22 cellular contexts compared by ENCODE assay signal in genomic region chr1:165858928-165859845, GRCh38. TPM values are rescaled to one million over a fixed set of nuclear protein-coding genes. Genes with fewer than 3 reads are reported as not detected.
DNase-seq lines count a peak whose midpoint lies in the region; ATAC-seq and TF ChIP-seq lines count a peak whose summit lies in the region.
"Had no signal": no experiment of that assay in that cellular context is flagged by ENCODE, and none has a peak within 500 bp of the region (broad histone marks: within the 10 kb centered on the region; RNA-seq: fewer than 3 reads in every experiment).

No MANE protein-coding gene starts in this region.

- no peaks in the 10 kb centered on the region for H3K27me3 ChIP-seq in Caco-2 (replicated peaks; ENCODE audit: control insufficient read depth, insufficient read depth, low read length)
- no peaks in the 10 kb centered on the region for H3K27me3 ChIP-seq in IMR-90 (ENCODE audit: control insufficient read depth, insufficient read depth, low read length)
- no peaks in the 10 kb centered on the region for H3K27me3 ChIP-seq in psoas muscle (ENCODE audit: insufficient read depth in 3 of 3, low read length in 2 of 3)
- H3K27me3 ChIP-seq: thyroid gland had no signal

- peak overlapping the region; percentile 44 for H2AK9ac ChIP-seq in IMR-90 (replicated peaks; ENCODE audit: low read depth, low read length, poor library complexity)

- H3K36me3 ChIP-seq in Caco-2 (ENCODE audit: control insufficient read depth, insufficient read depth, low read length): no peaks in the 10 kb centered on the region
- no peaks in the 10 kb centered on the region for H3K36me3 ChIP-seq in IMR-90 (ENCODE audit: control insufficient read depth, insufficient read depth, low read length)
- H3K36me3 ChIP-seq in psoas muscle (ENCODE audit: insufficient read depth in 1 of 2, low read depth in 1 of 2): no peaks in the 10 kb centered on the region
- H3K36me3 ChIP-seq: thyroid gland had no signal

- H3K27ac Mint-ChIP-seq in Caco-2 (ENCODE audit: unreplicated experiment): peak overlapping the region; percentile 46
- H3K27ac Mint-ChIP-seq: activated CD8-positive, alpha-beta T cell treated with anti-CD3 and anti-CD28 coated beads, Interleukin-2, amount 10 ng/mL, durations not matched to agents 7 days and 5 days; activated naive CD8-positive, alpha-beta T cell treated with anti-CD3 and anti-CD28 coated beads, Interleukin-2, amount 50 U/mL, for 24 hours; CD8-positive, alpha-beta T cell; natural killer cell; stimulated activated naive CD8-positive, alpha-beta T cell treated with anti-CD3 and anti-CD28 coated beads, Interleukin-15, amount 100 ng/mL, for 72 hours had no signal

- no peak overlapping the region for H2AK5ac ChIP-seq in IMR-90 (ENCODE audit: low read depth, low read length)

- no peak overlapping the region for H3K4me2 ChIP-seq in IMR-90 (ENCODE audit: low read depth, low read length)

- no peak overlapping the region for H3K18ac ChIP-seq in IMR-90 (ENCODE audit: low read depth, low read length)

- H3K27ac ChIP-seq in IMR-90 (ENCODE audit: insufficient read depth, low read length) (no peak overlapping the region), psoas muscle (peak overlapping the region; percentile 90)
- H3K27ac ChIP-seq: thyroid gland had no signal

- H3K9ac ChIP-seq in IMR-90 (ENCODE audit: low read depth, low read length): no peak overlapping the region

- peaks cover 53% of the 10 kb centered on the region for H4K20me1 ChIP-seq in IMR-90 (ENCODE audit: insufficient read depth, low read length)

- in situ Hi-C loops in IMR-90 (cut with MboI; ENCODE audit: low sequenced_read_pairs): no loop called here

- H2BK15ac ChIP-seq in IMR-90 (ENCODE audit: low read depth, low read length): no peak overlapping the region

- H3K36me3 Mint-ChIP-seq in Caco-2 (ENCODE audit: insufficient read depth, unreplicated experiment): peaks cover 8% of the 10 kb centered on the region
- H3K36me3 Mint-ChIP-seq: CD8-positive, alpha-beta T cell; natural killer cell had no signal

- H2BK5ac ChIP-seq in IMR-90 (ENCODE audit: low read depth, low read length, poor library complexity, severe bottlenecking): no peak overlapping the region

- no peak overlapping the region for H2AFZ ChIP-seq in IMR-90 (replicated peaks; ENCODE audit: low read length, poor library complexity)

- peaks cover 38% of the 10 kb centered on the region for H3K4me1 ChIP-seq in Caco-2
- peaks cover 20% of the 10 kb centered on the region for H3K4me1 ChIP-seq in IMR-90 (ENCODE audit: control insufficient read depth, insufficient read depth, low read length)
- peaks cover 68% of the 10 kb centered on the region for H3K4me1 ChIP-seq in psoas muscle

- no TSS peak for BruUV-seq in Caco-2 (replicated peaks; lab: Mats Ljungman, UMichigan)
- no TSS peak for BruUV-seq in IMR-90 (replicated peaks; lab: Mats Ljungman, UMichigan)

- H3K9me3 ChIP-seq in Caco-2: no peaks in the 10 kb centered on the region
- no peaks in the 10 kb centered on the region for H3K9me3 ChIP-seq in IMR-90 (ENCODE audit: control insufficient read depth, insufficient read depth, low read length)
- H3K9me3 ChIP-seq in psoas muscle: no peaks in the 10 kb centered on the region
- H3K9me3 ChIP-seq: thyroid gland had no signal

- TF ChIP-seq POLR2A in IMR-90 (IDR thresholded peaks at IDR 0.05; ENCODE audit: low read depth, low read length): no peak

- no peaks in the 10 kb centered on the region for H3K27me3 Mint-ChIP-seq in Caco-2 (ENCODE audit: insufficient read depth, unreplicated experiment)
- H3K27me3 Mint-ChIP-seq: activated naive CD8-positive, alpha-beta T cell treated with anti-CD3 and anti-CD28 coated beads, Interleukin-2, amount 50 U/mL, for 24 hours; brain; stimulated activated naive CD8-positive, alpha-beta T cell treated with anti-CD3 and anti-CD28 coated beads, Interleukin-15, amount 100 ng/mL, for 72 hours had no signal

- WGBS in IMR-90 (ENCODE audit: extremely low coverage in 2 of 2, insufficient read length in 1 of 2), 2 experiments: no CpG with 5 or more reads among the region's 11 CpGs
- 59 to 63% (median 60%) methylated on average over 11 of the region's 11 CpGs for WGBS in psoas muscle, 3 donors

- H3K79me1 ChIP-seq in IMR-90 (ENCODE audit: low read depth in 1 of 2, low read length in 2 of 2): peaks cover 37 to 79% of the 10 kb centered on the region in 2 experiments

- TF ChIP-seq CTCF in Caco-2 (IDR thresholded peaks at IDR 0.05; ENCODE audit: insufficient read depth in 1 of 2, low read depth in 1 of 2, low read length in 1 of 2, severe bottlenecking in 1 of 2, unreplicated experiment in 1 of 2): no peak
- TF ChIP-seq CTCF in IMR-90 (conservative IDR thresholded peaks at IDR 0.05; ENCODE audit: low read depth, low read length): no peak
- no peak for TF ChIP-seq CTCF in psoas muscle (IDR thresholded peaks at IDR 0.05)

- no peak overlapping the region for H3K56ac ChIP-seq in IMR-90 (ENCODE audit: extremely low read depth, insufficient read depth, low read length)

- CTCF ChIA-PET in Caco-2 (lab: Charles Lee) (no interaction called here), IMR-90 (lab: Yijun Ruan, JAX) (no interaction called here)

- no peak overlapping the region for H4K8ac ChIP-seq in IMR-90 (ENCODE audit: low read depth in 2 of 2, low read length in 2 of 2)

- H3K4me3 ChIP-seq in Caco-2 (ENCODE audit: low read depth, low read length): no peak overlapping the region
- no peak overlapping the region for H3K4me3 ChIP-seq in IMR-90 (ENCODE audit: insufficient read depth, low read depth, low read length)
- no peak overlapping the region for H3K4me3 ChIP-seq in psoas muscle
- H3K4me3 ChIP-seq: GM12878, thyroid gland had no signal

- no peak overlapping the region for H2BK120ac ChIP-seq in IMR-90 (ENCODE audit: low read depth, low read length)

- no peak overlapping the region for H3K4ac ChIP-seq in IMR-90 (ENCODE audit: low read depth, low read length)

- no peaks in the 10 kb centered on the region for H3K9me3 Mint-ChIP-seq in Caco-2 (ENCODE audit: unreplicated experiment)
- H3K9me3 Mint-ChIP-seq: activated naive CD8-positive, alpha-beta T cell treated with anti-CD3 and anti-CD28 coated beads, Interleukin-2, amount 50 U/mL, for 24 hours; CD8-positive, alpha-beta T cell; natural killer cell; stimulated activated naive CD8-positive, alpha-beta T cell treated with anti-CD3 and anti-CD28 coated beads, Interleukin-15, amount 100 ng/mL, for 72 hours had no signal

- no peak overlapping the region for H3K14ac ChIP-seq in IMR-90 (replicated peaks; ENCODE audit: low read depth, low read length)

- H4K5ac ChIP-seq in IMR-90 (ENCODE audit: low read depth, low read length): no peak overlapping the region

- peaks cover 34% of the 10 kb centered on the region for H3K4me1 Mint-ChIP-seq in Caco-2 (ENCODE audit: low read depth, unreplicated experiment)

- DNase-seq in Caco-2 (no peak), IMR-90 (no peak), glomerular visceral epithelial cell (ENCODE audit: extremely low spot score) (peak; percentile 11), psoas muscle (no peak), DMS53 treated with DMSO at 0.1 percent for 48 hours (lab: John Stamatoyannopoulos, UW; ENCODE audit: unreplicated experiment) (no peak), NCI-H2227 treated with DMSO at 0.1 percent for 48 hours (lab: John Stamatoyannopoulos, UW) (no peak)
- DNase-seq: activated CD8-positive, alpha-beta T cell treated with anti-CD3 and anti-CD28 coated beads, Interleukin-2, amount 10 ng/mL, durations not matched to agents 7 days and 5 days; activated gamma-delta T cell treated with Interleukin-2 at 50 U/mL for 16 hours; activated naive CD8-positive, alpha-beta T cell treated with anti-CD3 and anti-CD28 coated beads, Interleukin-2, amount 50 U/mL, for 24 hours; activated T-cell treated with anti-CD3 and anti-CD28 coated beads, Interleukin-2, amount 50 U/mL, for 1 hour; CD8-positive, alpha-beta T cell; effector memory CD4-positive, alpha-beta T cell; foreskin fibroblast; Karpas-422; natural killer cell; NCI-H1694; stimulated activated naive CD8-positive, alpha-beta T cell treated with anti-CD3 and anti-CD28 coated beads, Interleukin-15, amount 100 ng/mL, for 72 hours; thyroid gland had no signal

- no peak overlapping the region for H3K23ac ChIP-seq in IMR-90 (ENCODE audit: low read depth, low read length)

- peaks cover 34% of the 10 kb centered on the region for H3K9me1 ChIP-seq in IMR-90 (ENCODE audit: insufficient read depth, low read length)

- no peak overlapping the region for H3K4me3 Mint-ChIP-seq in Caco-2 (ENCODE audit: unreplicated experiment)
- H3K4me3 Mint-ChIP-seq: activated CD8-positive, alpha-beta T cell treated with anti-CD3 and anti-CD28 coated beads, Interleukin-2, amount 10 ng/mL, durations not matched to agents 7 days and 5 days; activated naive CD8-positive, alpha-beta T cell treated with anti-CD3 and anti-CD28 coated beads, Interleukin-2, amount 50 U/mL, for 24 hours; brain; CD8-positive, alpha-beta T cell; natural killer cell; stimulated activated naive CD8-positive, alpha-beta T cell treated with anti-CD3 and anti-CD28 coated beads, Interleukin-15, amount 100 ng/mL, for 72 hours had no signal

- H4K91ac ChIP-seq in IMR-90 (ENCODE audit: insufficient read depth, low read depth, low read length): no peak overlapping the region

- ATAC-seq in IMR-90 (ENCODE audit: low read depth) (no peak), psoas muscle (no peak), GM18511 (IDR thresholded peaks at IDR 0.05; ENCODE audit: unreplicated experiment) (no peak)
- ATAC-seq: activated CD4-positive, CD25-positive, alpha-beta regulatory T cell treated with anti-CD3 and anti-CD28 coated beads, Interleukin-2, amount 50 U/mL, for 24 hours; activated CD8-positive, alpha-beta T cell treated with anti-CD3 and anti-CD28 coated beads, Interleukin-2, amount 10 ng/mL, durations not matched to agents 7 days and 5 days; activated naive CD8-positive, alpha-beta T cell treated with anti-CD3 and anti-CD28 coated beads, Interleukin-2, amount 50 U/mL, for 24 hours; CD8-positive, alpha-beta T cell; GM12878; natural killer cell; stimulated activated naive CD8-positive, alpha-beta T cell treated with anti-CD3 and anti-CD28 coated beads, Interleukin-15, amount 100 ng/mL, for 72 hours had no signal

- intact Hi-C loops in Caco-2 (cut with micrococcal nuclease; ENCODE audit: unreplicated experiment) (no loop called here), IMR-90 (cut with micrococcal nuclease) (no loop called here), psoas muscle (cut with DNase I) (loop anchor here in 1 of 2 donors (5.0 kb wide), 1 partner anchor 38 kb away; no protein-coding TSS in a partner anchor)

- POLR2A ChIA-PET in Caco-2 (lab: Charles Lee): no interaction called here
- POLR2A ChIA-PET in IMR-90 (lab: Charles Lee; ENCODE audit: unreplicated experiment): no interaction called here

- no peak overlapping the region for H2BK20ac ChIP-seq in IMR-90 (ENCODE audit: low read depth, low read length)

- no peak for TF ChIP-seq RAD21 in IMR-90 (IDR thresholded peaks at IDR 0.05; ENCODE audit: low read length)

- dilution Hi-C loops in IMR-90 (cut with HindIII; ENCODE audit: low sequenced_read_pairs, unreplicated experiment): no loop called here

RNA-seq across cellular contexts. Expression of gene UCK2, which starts 31.8 kb away (rescaled TPM):
- 65.0 and 67.2 TPM in 2 replicates for total RNA-seq in Caco-2 (2022)
- total RNA-seq in IMR-90 (2012; rRNA removed): 74.2 and 87.8 TPM in 2 replicates
- 76.4 and 83.0 TPM in 2 replicates for polyA plus RNA-seq in IMR-90 (2012; rRNA removed)
- 62.3 and 63.1 TPM in 2 replicates for polyA plus RNA-seq in IMR-90 (2012; cell fraction: cytosol; rRNA removed)
- polyA plus RNA-seq in IMR-90 (2012; cell fraction: nucleus; rRNA removed; ENCODE audit: low replicate concordance): 38.7 and 53.5 TPM in 2 replicates
- 10 to 100 TPM; 17.2 to 94.6 (median 29.7) TPM for total RNA-seq in psoas muscle
- 100 to 1,000 TPM in 1 of 3 donors, 10 to 100 TPM in 2; 14.6 to 273 (median 25.1) TPM for polyA plus RNA-seq in psoas muscle
